ENCODE assay signal across 8 cellular contexts in genomic region chr1:59759156-59759925, GRCh38. TPM values are rescaled to one million over a fixed set of nuclear protein-coding genes. Genes with fewer than 3 reads are reported as not detected.
DNase-seq lines count a peak whose midpoint lies in the region; ATAC-seq and TF ChIP-seq lines count a peak whose summit lies in the region.

No MANE protein-coding gene starts in this region.

- DNase-seq in AG08396 (ENCODE audit: low spot score) (peak; percentile 90), NCI-H2171 treated with DMSO at 0.1 percent for 48 hours (lab: John Stamatoyannopoulos, UW) (peak; percentile 87), mammary epithelial cell (peak; percentile 73), iris pigment epithelial cell (ENCODE audit: low read depth) (peak; percentile 83)
- DNase-seq in stimulated activated CD4-positive, alpha-beta T cell treated with anti-CD3 and anti-CD28 coated beads, Interleukin-12 subunit alpha, Interleukin-12 subunit beta, amount 100 ng/mL, for 4 hours = peak; percentile 58

- H2AFZ ChIP-seq in mammary epithelial cell (ENCODE audit: low read depth, low read length) = peak overlapping the region; percentile 85

- peak overlapping the region; percentile 38 for H3K4me2 ChIP-seq in mammary epithelial cell (ENCODE audit: insufficient read depth, low read depth, low read length)

- H3K27me3 ChIP-seq in mammary epithelial cell (ENCODE audit: insufficient read depth, low read length) = no peaks in the 10 kb centered on the region

- ATAC-seq in GM18867 (IDR thresholded peaks at IDR 0.05; ENCODE audit: unreplicated experiment) = peak; percentile 86
- peak; percentile 78 for ATAC-seq in HG03103 (IDR thresholded peaks at IDR 0.05; ENCODE audit: low read depth, unreplicated experiment)

- H3K36me3 ChIP-seq in mammary epithelial cell (ENCODE audit: insufficient read depth, low read length) = no peaks in the 10 kb centered on the region

- no peak overlapping the region for H3K4me3 ChIP-seq in mammary epithelial cell (replicated peaks in 1 of 3; ENCODE audit: insufficient read depth in 1 of 3, low read depth in 2 of 3, low read length in 3 of 3)

- dilution Hi-C loops in mammary epithelial cell (cut with HindIII; ENCODE audit: low sequenced_read_pairs) = no loop called here

- no peaks in the 10 kb centered on the region for H4K20me1 ChIP-seq in mammary epithelial cell (ENCODE audit: insufficient read depth, low read length)

- CTCF ChIA-PET in mammary epithelial cell (lab: Charles Lee; ENCODE audit: low non-redundant PET) = interaction anchor here (0.5 to 0.8 kb wide), 11 partner anchors 9 to 831 kb away, joined by 3 to 7 read pairs (median 5); no protein-coding TSS in a partner anchor

- intact Hi-C loops in mammary epithelial cell (cut with micrococcal nuclease) = loop anchor here (1.0 to 10.0 kb wide), 10 partner anchors 29 to 1242 kb away; partner anchors contain the start of genes FGGY and JUN

- H3K9me3 ChIP-seq in mammary epithelial cell (replicated peaks; ENCODE audit: insufficient read depth, low read length) = no peaks in the 10 kb centered on the region

- TF ChIP-seq CTCF in VCaP (conservative IDR thresholded peaks at IDR 0.05) (peak; percentile 94), mammary epithelial cell (conservative IDR thresholded peaks at IDR 0.05 in 1 of 2, IDR thresholded peaks at IDR 0.05 in 1 of 2; ENCODE audit: extremely low read depth in 1 of 2, insufficient read depth in 1 of 2, low read depth in 1 of 2, low read length in 2 of 2) (peak; percentile 96)

- peak overlapping the region; percentile 34 for H3K9ac ChIP-seq in mammary epithelial cell (ENCODE audit: insufficient read depth, low read length)

- WGBS in mammary epithelial cell (ENCODE audit: low coverage, missing lambda C conversion rate) = 12% methylated on average over 9 of the region's 11 CpGs

- H3K4me1 ChIP-seq in mammary epithelial cell (ENCODE audit: insufficient read depth, low read length) = peaks cover 22% of the 10 kb centered on the region

- H3K27ac ChIP-seq in VCaP (no peak overlapping the region), mammary epithelial cell (ENCODE audit: insufficient read depth, low read depth, low read length) (no peak overlapping the region)

- no peaks in the 10 kb centered on the region for H3K79me2 ChIP-seq in mammary epithelial cell (ENCODE audit: insufficient read depth, low read length)

- in situ Hi-C loops in mammary epithelial cell (cut with MboI; ENCODE audit: low sequenced_read_pairs in 2 of 2) = loop anchor here in 1 of 2 donors (25.0 kb wide), 2 partner anchors 1022 to 1247 kb away; no protein-coding TSS in a partner anchor

- no TSS peak for BruUV-seq in mammary epithelial cell (replicated peaks; lab: Mats Ljungman, UMichigan)

RNA-seq across cellular contexts. Expression of gene HOOK1, which starts 55.4 kb away (rescaled TPM):
- 1 to 10 TPM; 3.8 to 9.6 TPM for total RNA-seq in mammary epithelial cell
- 1.9 TPM for polyA plus RNA-seq in mammary epithelial cell
- polyA minus RNA-seq in mammary epithelial cell = 0.52 TPM
